ENCODE assay signal across 8 cellular contexts in the genomic region with DNA sequence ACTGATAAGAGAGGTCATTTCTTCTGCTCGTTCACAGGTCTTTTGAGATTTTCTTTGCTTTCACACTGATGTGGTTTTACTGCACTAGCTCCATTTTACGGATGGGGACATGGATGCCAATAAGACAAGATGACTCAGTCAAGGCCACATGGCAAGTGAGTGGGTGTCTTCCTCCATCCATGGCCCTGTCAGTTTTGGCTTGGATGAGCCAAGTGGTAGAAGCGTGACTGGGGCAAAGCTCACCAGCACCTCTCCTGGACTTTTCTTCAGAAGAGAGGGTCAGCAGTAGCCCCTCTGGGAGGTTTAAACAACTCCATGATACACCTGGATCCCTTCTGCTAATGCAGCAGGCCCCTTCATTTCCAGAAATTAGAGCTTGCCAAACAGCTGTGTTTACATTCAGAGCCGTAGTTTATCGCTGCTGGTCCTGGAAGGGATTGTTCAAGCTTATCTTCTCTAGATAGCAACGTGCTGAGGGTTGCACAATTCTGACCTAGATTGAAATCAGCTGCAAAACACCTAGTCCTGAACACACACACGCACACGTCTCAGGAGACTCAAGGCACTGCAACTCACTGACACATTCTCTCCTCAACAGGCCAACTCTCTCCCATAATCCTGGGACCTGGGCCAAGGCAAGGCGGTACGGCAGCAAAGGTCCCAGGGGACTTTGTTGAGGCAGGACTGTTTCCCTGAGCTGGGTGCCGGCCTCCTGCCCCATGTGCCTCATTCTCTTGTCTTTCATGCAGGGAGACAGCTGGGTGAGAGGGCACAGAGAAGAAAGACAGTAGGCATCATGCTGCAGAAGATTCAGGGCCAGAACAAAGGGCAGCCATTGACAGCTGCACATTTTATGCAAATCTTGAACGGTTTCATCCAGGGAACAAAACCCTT. TPM values are rescaled to one million over a fixed set of nuclear protein-coding genes. Genes with fewer than 3 reads are reported as not detected.
DNase-seq lines count a peak whose midpoint lies in the region; ATAC-seq and TF ChIP-seq lines count a peak whose summit lies in the region.

No MANE protein-coding gene starts in this region.

- WGBS in spleen, 5 donors = 43 to 60% (median 49%) methylated on average over 12 of the region's 12 CpGs

- peak; percentile 30 for ATAC-seq in HG03565 (IDR thresholded peaks at IDR 0.05; ENCODE audit: unreplicated experiment)

- no peaks in the 10 kb centered on the region for H3K79me2 ChIP-seq in SU-DHL-6 (ENCODE audit: insufficient read depth, low read length)

- peaks cover 28% of the 10 kb centered on the region for H3F3A ChIP-seq in SU-DHL-6 (ENCODE audit: insufficient read depth)

- H3K4me3 ChIP-seq in SU-DHL-6 (ENCODE audit: insufficient read depth, low read length, poor library complexity, severe bottlenecking) (no peak overlapping the region), spleen (no peak overlapping the region)

- H3K4me1 Mint-ChIP-seq in glutamatergic neuron (ENCODE audit: low read depth, unreplicated experiment) = peaks cover 27% of the 10 kb centered on the region

- TF ChIP-seq CTCF in SU-DHL-6 (IDR thresholded peaks at IDR 0.05; ENCODE audit: insufficient read depth, low read length, poor library complexity, severe bottlenecking) (no peak), glutamatergic neuron (IDR thresholded peaks at IDR 0.05; ENCODE audit: partially characterized antibody, unreplicated experiment) (no peak), spleen (IDR thresholded peaks at IDR 0.05 in 8 of 11, conservative IDR thresholded peaks at IDR 0.05 in 3 of 11) (no peak)

- H3K27me3 ChIP-seq in SU-DHL-6 (ENCODE audit: low read length) (no peaks in the 10 kb centered on the region), spleen (replicated peaks in 1 of 7) (no peaks in the 10 kb centered on the region)

- H3K27ac Mint-ChIP-seq in glutamatergic neuron (ENCODE audit: unreplicated experiment) = peak overlapping the region; percentile 72

- H3K36me3 ChIP-seq in SU-DHL-6 (ENCODE audit: low read length) = no peaks in the 10 kb centered on the region
- H3K36me3 ChIP-seq in spleen = no peaks in the 10 kb centered on the region

- H2AFZ ChIP-seq in SU-DHL-6 (ENCODE audit: low read depth, low read length, severe bottlenecking) = no peak overlapping the region

- TF ChIP-seq POLR2A in spleen (IDR thresholded peaks at IDR 0.05) = no peak

- peaks cover 13% of the 10 kb centered on the region for H3K27me3 Mint-ChIP-seq in glutamatergic neuron (ENCODE audit: unreplicated experiment)

- H3K27ac ChIP-seq in SU-DHL-6 (ENCODE audit: low read depth, low read length) (peak overlapping the region; percentile 65), spleen (peak overlapping the region in 7 of 8 donors; percentile 45 to 100 (median 98))

- H3K9me2 ChIP-seq in SU-DHL-6 (replicated peaks; ENCODE audit: insufficient read depth, low read length) = no peaks in the 10 kb centered on the region

- no peaks in the 10 kb centered on the region for H3K9me3 ChIP-seq in SU-DHL-6 (ENCODE audit: insufficient read depth, low read length)
- H3K9me3 ChIP-seq in spleen = no peaks in the 10 kb centered on the region

- DNase-seq in NCI-H748 (lab: John Stamatoyannopoulos, UW; ENCODE audit: unreplicated experiment) (peak; percentile 40), NCI-H748 treated with DMSO at 0.1 percent for 48 hours (lab: John Stamatoyannopoulos, UW) (no peak), glutamatergic neuron (no peak), spleen (no peak), SW 1271 (lab: John Stamatoyannopoulos, UW) (no peak), GM19240 (ENCODE audit: insufficient read length, low spot score) (no peak)

- H3K9ac ChIP-seq in SU-DHL-6 (ENCODE audit: low read length) = peak overlapping the region; percentile 22; the same call in 1 of the 2 replicates

- H4K20me1 ChIP-seq in SU-DHL-6 (ENCODE audit: low read depth, low read length) = no peaks in the 10 kb centered on the region

- peaks cover 52 to 83% (median 72%) of the 10 kb centered on the region in 6 donors for H3K4me1 ChIP-seq in spleen

- no peaks in the 10 kb centered on the region for H3K36me3 Mint-ChIP-seq in glutamatergic neuron (ENCODE audit: unreplicated experiment)

- peaks cover 13% of the 10 kb centered on the region for H3K9me3 Mint-ChIP-seq in glutamatergic neuron (ENCODE audit: unreplicated experiment)

- H3K4me3 Mint-ChIP-seq in glutamatergic neuron (ENCODE audit: unreplicated experiment) = no peak overlapping the region

- H3K4me2 ChIP-seq in SU-DHL-6 (ENCODE audit: low read depth, low read length, poor library complexity, severe bottlenecking) = peak overlapping the region; percentile 36

- intact Hi-C loops in spleen (cut with DNase I; ENCODE audit: low total_unique reads) = no loop called here

RNA-seq across cellular contexts. Expression of gene PDCD4, which starts 14.2 kb away (rescaled TPM):
- 149 TPM for total RNA-seq in glutamatergic neuron (ENCODE audit: unreplicated experiment)
- 100 to 1,000 TPM; 128 to 201 (median 146) TPM for total RNA-seq in spleen
- 100 to 1,000 TPM; 121 to 204 (median 176) TPM for polyA plus RNA-seq in spleen
